Comparison of ENCODE assay signal across 1 cellular context in genomic region chr1:53291574-53291973, GRCh38.
TF ChIP-seq lines count a peak whose summit lies in the region.

No MANE protein-coding gene starts in this region.

TF ChIP-seq in K562, 482 proteins besides CTCF, POLR2A, EP300 and RAD21 (continued from another document):
- TF ChIP-seq SFPQ (IDR thresholded peaks at IDR 0.05; ENCODE audit: low read depth, low read length), result no peak
